In the genomic region with DNA sequence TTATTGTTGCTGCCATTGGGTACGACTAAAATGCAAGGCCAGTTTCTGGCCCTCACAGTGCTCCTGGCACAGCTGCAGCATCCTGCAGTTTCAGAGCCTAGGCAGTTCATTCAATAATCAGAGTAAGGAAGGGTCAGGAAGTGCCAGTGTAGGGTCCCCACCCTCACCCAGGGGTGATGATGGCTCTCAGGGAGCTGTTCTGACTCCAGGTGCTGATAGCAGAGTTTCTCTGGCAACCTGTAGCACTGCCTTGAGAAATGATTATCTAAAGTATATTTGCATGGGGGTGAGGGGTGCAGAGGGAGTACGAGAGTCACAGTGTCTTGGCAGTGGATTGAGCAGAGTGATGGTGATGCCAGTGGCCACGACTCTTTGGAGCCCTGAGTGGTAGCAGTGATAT, we compare ENCODE assay signal across 1 cellular context.
TF ChIP-seq lines count a peak whose summit lies in the region.

No MANE protein-coding gene starts in this region.

TF ChIP-seq in SK-N-SH, 30 proteins besides CTCF, POLR2A, EP300 and RAD21:
- TF ChIP-seq, protein P1, sequence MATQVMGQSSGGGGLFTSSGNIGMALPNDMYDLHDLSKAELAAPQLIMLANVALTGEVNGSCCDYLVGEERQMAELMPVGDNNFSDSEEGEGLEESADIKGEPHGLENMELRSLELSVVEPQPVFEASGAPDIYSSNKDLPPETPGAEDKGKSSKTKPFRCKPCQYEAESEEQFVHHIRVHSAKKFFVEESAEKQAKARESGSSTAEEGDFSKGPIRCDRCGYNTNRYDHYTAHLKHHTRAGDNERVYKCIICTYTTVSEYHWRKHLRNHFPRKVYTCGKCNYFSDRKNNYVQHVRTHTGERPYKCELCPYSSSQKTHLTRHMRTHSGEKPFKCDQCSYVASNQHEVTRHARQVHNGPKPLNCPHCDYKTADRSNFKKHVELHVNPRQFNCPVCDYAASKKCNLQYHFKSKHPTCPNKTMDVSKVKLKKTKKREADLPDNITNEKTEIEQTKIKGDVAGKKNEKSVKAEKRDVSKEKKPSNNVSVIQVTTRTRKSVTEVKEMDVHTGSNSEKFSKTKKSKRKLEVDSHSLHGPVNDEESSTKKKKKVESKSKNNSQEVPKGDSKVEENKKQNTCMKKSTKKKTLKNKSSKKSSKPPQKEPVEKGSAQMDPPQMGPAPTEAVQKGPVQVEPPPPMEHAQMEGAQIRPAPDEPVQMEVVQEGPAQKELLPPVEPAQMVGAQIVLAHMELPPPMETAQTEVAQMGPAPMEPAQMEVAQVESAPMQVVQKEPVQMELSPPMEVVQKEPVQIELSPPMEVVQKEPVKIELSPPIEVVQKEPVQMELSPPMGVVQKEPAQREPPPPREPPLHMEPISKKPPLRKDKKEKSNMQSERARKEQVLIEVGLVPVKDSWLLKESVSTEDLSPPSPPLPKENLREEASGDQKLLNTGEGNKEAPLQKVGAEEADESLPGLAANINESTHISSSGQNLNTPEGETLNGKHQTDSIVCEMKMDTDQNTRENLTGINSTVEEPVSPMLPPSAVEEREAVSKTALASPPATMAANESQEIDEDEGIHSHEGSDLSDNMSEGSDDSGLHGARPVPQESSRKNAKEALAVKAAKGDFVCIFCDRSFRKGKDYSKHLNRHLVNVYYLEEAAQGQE (IDR thresholded peaks at IDR 0.05; ENCODE audit: low read depth, low read length) = peak; percentile 52; the same call in 1 of the 2 replicates
- TF ChIP-seq FOXM1 (IDR thresholded peaks at IDR 0.05; ENCODE audit: low read depth) = no peak
- TF ChIP-seq, protein P2, sequence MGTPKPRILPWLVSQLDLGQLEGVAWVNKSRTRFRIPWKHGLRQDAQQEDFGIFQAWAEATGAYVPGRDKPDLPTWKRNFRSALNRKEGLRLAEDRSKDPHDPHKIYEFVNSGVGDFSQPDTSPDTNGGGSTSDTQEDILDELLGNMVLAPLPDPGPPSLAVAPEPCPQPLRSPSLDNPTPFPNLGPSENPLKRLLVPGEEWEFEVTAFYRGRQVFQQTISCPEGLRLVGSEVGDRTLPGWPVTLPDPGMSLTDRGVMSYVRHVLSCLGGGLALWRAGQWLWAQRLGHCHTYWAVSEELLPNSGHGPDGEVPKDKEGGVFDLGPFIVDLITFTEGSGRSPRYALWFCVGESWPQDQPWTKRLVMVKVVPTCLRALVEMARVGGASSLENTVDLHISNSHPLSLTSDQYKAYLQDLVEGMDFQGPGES (IDR thresholded peaks at IDR 0.05; ENCODE audit: low read depth, low read length) = no peak
TF ChIP-seq in SK-N-SH: peak in this region for 1.
